Comparison of ENCODE assay signal across 8 cellular contexts in the genomic region with DNA sequence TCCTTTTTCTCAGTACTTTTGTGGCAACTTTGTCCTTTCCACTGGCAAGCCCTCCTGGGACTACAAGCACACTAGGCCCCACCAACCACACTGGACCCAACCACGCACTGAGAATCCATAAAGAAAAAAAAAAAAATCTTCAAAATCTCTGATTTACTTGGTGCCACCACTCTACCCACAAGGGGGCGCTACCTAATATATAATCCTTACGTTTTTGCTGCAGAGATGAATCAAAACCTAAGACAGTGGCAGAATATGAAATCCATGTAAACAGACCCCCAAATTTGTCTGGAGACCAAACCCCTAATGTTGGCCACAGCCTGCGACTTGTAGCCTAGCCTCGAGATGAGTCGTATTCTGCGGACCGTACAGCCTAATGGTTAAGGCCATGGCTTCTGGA.
DNase-seq lines count a peak whose midpoint lies in the region; ATAC-seq lines count a peak whose summit lies in the region.

No MANE protein-coding gene starts in this region.

- no peak overlapping the region for H3K9ac ChIP-seq in adipocyte (ENCODE audit: low read length)

- no peaks in the 10 kb centered on the region for H3K9me3 ChIP-seq in adipocyte (ENCODE audit: control insufficient read depth, low read length)

- peaks cover 40% of the 10 kb centered on the region for H3K27me3 ChIP-seq in adipocyte (replicated peaks; ENCODE audit: control insufficient read depth, insufficient read depth, low read length)

- H3K36me3 ChIP-seq in adipocyte (ENCODE audit: control insufficient read depth, insufficient read depth, low read length, severe bottlenecking): no peaks in the 10 kb centered on the region

- ATAC-seq in GM19023 (IDR thresholded peaks at IDR 0.05; ENCODE audit: unreplicated experiment) (no peak), GM19467 (IDR thresholded peaks at IDR 0.05; ENCODE audit: unreplicated experiment) (no peak), GM18498 (IDR thresholded peaks at IDR 0.05; ENCODE audit: unreplicated experiment) (no peak)

- DNase-seq in NCI-H446 (lab: John Stamatoyannopoulos, UW) (peak; percentile 1 to 25), NCI-H446 treated with DMSO at 0.1 percent for 48 hours (lab: John Stamatoyannopoulos, UW) (no peak), LoVo (ENCODE audit: low spot score) (peak; percentile 3), adipocyte (ENCODE audit: low read depth) (peak; percentile 24), myocyte (ENCODE audit: low read depth) (peak; percentile 11)

- no peaks in the 10 kb centered on the region for H3K4me1 ChIP-seq in adipocyte (ENCODE audit: control insufficient read depth, insufficient read depth, low read length)

- no peak overlapping the region for H3K4me3 ChIP-seq in adipocyte (ENCODE audit: low read length)
